28 cellular contexts compared by ENCODE assay signal in genomic region chr10:43041422-43042342, GRCh38. TPM values are rescaled to one million over a fixed set of nuclear protein-coding genes. Genes with fewer than 3 reads are reported as not detected.
A peak's percentile ranks its signal among the peaks of the same experiment; 100 is the strongest.
DNase-seq lines count a peak whose midpoint lies in the region; ATAC-seq, FAIRE-seq and TF ChIP-seq lines count a peak whose summit lies in the region.
"Had no signal": no experiment of that assay in that cellular context is flagged by ENCODE, and none has a peak within 500 bp of the region (broad histone marks: within the 10 kb centered on the region; RNA-seq: fewer than 3 reads in every experiment).

No MANE protein-coding gene starts in this region.

- H3K4me1 Mint-ChIP-seq in Calu3 (ENCODE audit: low read depth, unreplicated experiment): no peaks in the 10 kb centered on the region
- H3K4me1 Mint-ChIP-seq: CD4-positive, CD25-positive, alpha-beta regulatory T cell; stimulated activated memory B cell treated with anti-CD40 and anti-IgM and Interleukin-4, amounts not matched to agents 10 μg/mL and 1 μg/mL and 100 μg/mL, for 72 hours had no signal

- H2BK5ac ChIP-seq in H1 (ENCODE audit: low read depth, low read length) (no peak overlapping the region), neuronal stem cell (ENCODE audit: low read length) (peak overlapping the region; percentile 39)

- H3K4me3 ChIP-seq in right atrium auricular region: no peak overlapping the region
- no peak overlapping the region for H3K4me3 ChIP-seq in H1 (ENCODE audit: extremely low read depth in 1 of 4, insufficient read depth in 2 of 4, low read depth in 3 of 4, low read length in 4 of 4)
- no peak overlapping the region for H3K4me3 ChIP-seq in neuronal stem cell (ENCODE audit: low read length in 2 of 2)
- no peak overlapping the region for H3K4me3 ChIP-seq in aorta (ENCODE audit: low read length in 2 of 2)
- H3K4me3 ChIP-seq: gastroesophageal sphincter, K562, pancreas had no signal

- no peak overlapping the region for H3K4me3 Mint-ChIP-seq in Calu3 (ENCODE audit: low read depth, unreplicated experiment)
- H3K4me3 Mint-ChIP-seq: CD4-positive, CD25-positive, alpha-beta regulatory T cell; dendritic cell treated with granulocyte-macrophage colony-stimulating factor and Interleukin-4, amounts not matched to agents 40 ng/mL and 50 ng/mL, for 4 days; nephron; stimulated activated memory B cell treated with anti-CD40 and anti-IgM and Interleukin-4, amounts not matched to agents 10 μg/mL and 1 μg/mL and 100 μg/mL, for 72 hours had no signal

- FAIRE-seq in H1 (lab: Jason Lieb, UNC): no peak
- FAIRE-seq: D721Med, endometrium, K562, pancreas had no signal

- CTCF ChIA-PET in H1 (lab: Charles Lee; ENCODE audit: partially characterized antibody): interaction anchor here (0.6 to 4.6 kb wide), 15 partner anchors 9 to 176 kb away, joined by 3 to 22 read pairs (median 3); no protein-coding TSS in a partner anchor
- CTCF ChIA-PET in Calu3 (lab: Charles Lee): no interaction called here

- H3K9ac ChIP-seq in H1 (replicated peaks in 1 of 4; ENCODE audit: extremely low read depth in 1 of 4, low read depth in 3 of 4, low read length in 3 of 4): no peak overlapping the region
- H3K9ac ChIP-seq in neuronal stem cell (ENCODE audit: low read depth, low read length, poor library complexity): peak overlapping the region; percentile 44

- no peak overlapping the region for H3K27ac Mint-ChIP-seq in Calu3 (ENCODE audit: unreplicated experiment)
- H3K27ac Mint-ChIP-seq: CD4-positive, CD25-positive, alpha-beta regulatory T cell; dendritic cell treated with granulocyte-macrophage colony-stimulating factor and Interleukin-4, amounts not matched to agents 40 ng/mL and 50 ng/mL, for 4 days; nephron; stimulated activated memory B cell treated with anti-CD40 and anti-IgM and Interleukin-4, amounts not matched to agents 10 μg/mL and 1 μg/mL and 100 μg/mL, for 72 hours had no signal

- TF ChIP-seq RAD21 in H1 (IDR thresholded peaks at IDR 0.05 in 1 of 2, conservative IDR thresholded peaks at IDR 0.05 in 1 of 2; ENCODE audit: low read depth in 2 of 2, low read length in 2 of 2): no peak

- no TSS peak for BruUV-seq in Calu3 (replicated peaks; lab: Mats Ljungman, UMichigan)

- H3K4ac ChIP-seq in H1 (replicated peaks; ENCODE audit: insufficient read length, low read depth, low read length) (no peak overlapping the region), neuronal stem cell (ENCODE audit: low read length) (no peak overlapping the region)

- H2BK15ac ChIP-seq in H1 (ENCODE audit: low read length): peak overlapping the region; percentile 29; the same call in 1 of the 2 replicates
- peak overlapping the region; percentile 37 for H2BK15ac ChIP-seq in neuronal stem cell (ENCODE audit: low read length)

- H3K4me2 ChIP-seq in H1 (ENCODE audit: insufficient read depth in 1 of 2, low read depth in 2 of 2, low read length in 2 of 2) (no peak overlapping the region), neuronal stem cell (ENCODE audit: insufficient read depth, low read length, poor library complexity, severe bottlenecking) (no peak overlapping the region)

- POLR2A ChIA-PET in H1 (lab: Charles Lee; ENCODE audit: partially characterized antibody): no interaction called here

- H3K79me1 ChIP-seq in H1 (ENCODE audit: low read depth, low read length) (no peaks in the 10 kb centered on the region), neuronal stem cell (ENCODE audit: low read depth, low read length) (peaks cover 2% of the 10 kb centered on the region)

- H3K23ac ChIP-seq in H1 (ENCODE audit: insufficient read length): no peak overlapping the region
- H3K23ac ChIP-seq in neuronal stem cell (ENCODE audit: low read depth, low read length, poor library complexity): no peak overlapping the region

- H4K8ac ChIP-seq in H1 (ENCODE audit: extremely low read depth, insufficient read depth, low read length) (no peak overlapping the region), neuronal stem cell (ENCODE audit: low read depth, low read length) (no peak overlapping the region)

- no peaks in the 10 kb centered on the region for H3K36me3 Mint-ChIP-seq in Calu3 (ENCODE audit: insufficient read depth, unreplicated experiment)
- H3K36me3 Mint-ChIP-seq: CD4-positive, CD25-positive, alpha-beta regulatory T cell; stimulated activated memory B cell treated with anti-CD40 and anti-IgM and Interleukin-4, amounts not matched to agents 10 μg/mL and 1 μg/mL and 100 μg/mL, for 72 hours had no signal

- H2BK120ac ChIP-seq in H1 (replicated peaks; ENCODE audit: low read depth, low read length) (no peak overlapping the region), neuronal stem cell (ENCODE audit: low read depth, low read length) (peak overlapping the region; percentile 54)

- TF ChIP-seq POLR2A in H1 (IDR thresholded peaks at IDR 0.05; ENCODE audit: control extremely low read depth in 1 of 2, low read depth in 2 of 2, low read length in 2 of 2): no peak

- no peaks in the 10 kb centered on the region for H3K9me3 Mint-ChIP-seq in Calu3 (ENCODE audit: low read depth, unreplicated experiment)
- H3K9me3 Mint-ChIP-seq: CD4-positive, CD25-positive, alpha-beta regulatory T cell; dendritic cell treated with granulocyte-macrophage colony-stimulating factor and Interleukin-4, amounts not matched to agents 40 ng/mL and 50 ng/mL, for 4 days; nephron; stimulated activated memory B cell treated with anti-CD40 and anti-IgM and Interleukin-4, amounts not matched to agents 10 μg/mL and 1 μg/mL and 100 μg/mL, for 72 hours had no signal

- no peaks in the 10 kb centered on the region for H3K79me2 ChIP-seq in H1 (ENCODE audit: control insufficient read depth in 1 of 2, insufficient read depth in 2 of 2, low read length in 2 of 2)

- H3K27me3 ChIP-seq in right atrium auricular region (no peaks in the 10 kb centered on the region), H1 (replicated peaks in 1 of 4; ENCODE audit: control insufficient read depth in 3 of 4, extremely low read depth in 1 of 4, insufficient read depth in 3 of 4, low read length in 3 of 4) (no peaks in the 10 kb centered on the region), neuronal stem cell (ENCODE audit: control insufficient read depth in 3 of 3, insufficient read depth in 3 of 3, low read depth in 1 of 3, low read length in 3 of 3) (no peaks in the 10 kb centered on the region), aorta (ENCODE audit: control insufficient read depth in 1 of 2, insufficient read depth in 2 of 2, low read length in 1 of 2) (no peaks in the 10 kb centered on the region)
- H3K27me3 ChIP-seq: gastroesophageal sphincter, pancreas had no signal

- H3K36me3 ChIP-seq in right atrium auricular region (no peaks in the 10 kb centered on the region), H1 (ENCODE audit: control insufficient read depth in 2 of 4, insufficient read depth in 4 of 4, low read length in 3 of 4) (no peaks in the 10 kb centered on the region), neuronal stem cell (replicated peaks in 1 of 2; ENCODE audit: control insufficient read depth in 2 of 2, insufficient read depth in 2 of 2, low read length in 2 of 2) (no peaks in the 10 kb centered on the region), aorta (ENCODE audit: control insufficient read depth in 1 of 2, insufficient read depth in 2 of 2, low read length in 1 of 2) (no peaks in the 10 kb centered on the region)
- H3K36me3 ChIP-seq: gastroesophageal sphincter, pancreas had no signal

- peaks cover 39% of the 10 kb centered on the region for H3K27me3 Mint-ChIP-seq in Calu3 (ENCODE audit: unreplicated experiment)
- H3K27me3 Mint-ChIP-seq: CD4-positive, CD25-positive, alpha-beta regulatory T cell; dendritic cell treated with granulocyte-macrophage colony-stimulating factor and Interleukin-4, amounts not matched to agents 40 ng/mL and 50 ng/mL, for 4 days had no signal

- no peak overlapping the region for H3K14ac ChIP-seq in H1 (ENCODE audit: insufficient read length)
- H3K14ac ChIP-seq in neuronal stem cell (ENCODE audit: low read length): peak overlapping the region; percentile 47

- H3K27ac ChIP-seq in right atrium auricular region: no peak overlapping the region
- H3K27ac ChIP-seq in H1 (ENCODE audit: low read depth, low read length): no peak overlapping the region
- no peak overlapping the region for H3K27ac ChIP-seq in neuronal stem cell (replicated peaks; ENCODE audit: low read length)
- H3K27ac ChIP-seq in aorta (ENCODE audit: low read depth in 1 of 2, low read length in 2 of 2): no peak overlapping the region
- H3K27ac ChIP-seq: gastroesophageal sphincter, pancreas, VCaP had no signal

- ATAC-seq in Right ventricle myocardium inferior (no peak), aorta (ENCODE audit: low FRiP score) (no peak)
- ATAC-seq: gastroesophageal sphincter; K562; pancreas; stimulated activated memory B cell treated with anti-CD40 and anti-IgM and Interleukin-4, amounts not matched to agents 10 μg/mL and 1 μg/mL and 100 μg/mL, for 72 hours had no signal

- WGBS in H1 (ENCODE audit: extremely low coverage in 1 of 2, insufficient coverage in 1 of 2, insufficient read length in 1 of 2, insufficient replicate concordance in 2 of 2, low coverage in 1 of 2, low lambda C conversion rate in 2 of 2, missing lambda C conversion rate in 1 of 2), 2 experiments: 85% methylated on average over 7 of the region's 9 CpGs; no CpG with 5 or more reads in 1 of the 2 experiments
- no CpG with 5 or more reads among the region's 9 CpGs for WGBS in neuronal stem cell (ENCODE audit: extremely low coverage in 2 of 2, insufficient read length in 2 of 2, insufficient replicate concordance in 1 of 2), 2 donors
- 79 to 82% methylated on average over 9 of the region's 9 CpGs for WGBS in aorta, 2 donors

- no peak overlapping the region for H4K5ac ChIP-seq in H1 (ENCODE audit: insufficient read length, low read depth, low read length)

- H4K20me1 ChIP-seq in H1 (replicated peaks in 1 of 2; ENCODE audit: control insufficient read depth in 1 of 2, insufficient read depth in 2 of 2, low read length in 2 of 2): no peaks in the 10 kb centered on the region

- H3K18ac ChIP-seq in H1 (ENCODE audit: extremely low read depth, low read length) (no peak overlapping the region), neuronal stem cell (ENCODE audit: low read length) (peak overlapping the region; percentile 59)

- H4K91ac ChIP-seq in H1 (replicated peaks; ENCODE audit: insufficient read length, low read length) (peak overlapping the region; percentile 62), neuronal stem cell (ENCODE audit: low read depth, low read length, poor library complexity) (no peak overlapping the region)

- H3K23me2 ChIP-seq in H1 (ENCODE audit: low read depth, low read length): peaks cover 1% of the 10 kb centered on the region; the same call in 1 of the 2 replicates

- H2AK5ac ChIP-seq in H1 (ENCODE audit: low read depth, low read length) (no peak overlapping the region), neuronal stem cell (ENCODE audit: low read depth, low read length) (peak overlapping the region; percentile 88)

- DNase-seq in right atrium auricular region (ENCODE audit: low spot score) (peak; percentile 34), Right ventricle myocardium inferior (ENCODE audit: missing footprints) (no peak), H1 (ENCODE audit: low read depth in 1 of 2, low spot score in 2 of 2) (peak in 1 of 2 experiments; percentile 33), neuronal stem cell (ENCODE audit: low spot score) (no peak), aorta (peak; percentile 21 to 52), Calu3 (no peak), NCI-H2107 treated with DMSO at 0.1 percent for 48 hours (lab: John Stamatoyannopoulos, UW; ENCODE audit: unreplicated experiment) (no peak)
- DNase-seq: activated CD4-positive, alpha-beta T cell treated with anti-CD3 and anti-CD28 coated beads, Interleukin-2, amount 50 U/mL, for 1 hour; activated naive CD4-positive, alpha-beta T cell treated with anti-CD3 and anti-CD28 coated beads, Interleukin-2, amount 50 U/mL, for 16 hours; CD4-positive, CD25-positive, alpha-beta regulatory T cell; HCEC 1CT; hypothalamus; NCI-H1105; NCI-H2029; NCI-H2227 treated with DMSO at 0.1 percent for 48 hours; NCI-H69; RPMI8226; stimulated activated CD4-positive, alpha-beta T cell treated with anti-CD3 and anti-CD28 coated beads, Interleukin-4, amount 100 ng/mL, for 4 hours had no signal

- H2AFZ ChIP-seq in H1 (ENCODE audit: low read length) (no peak overlapping the region), neuronal stem cell (ENCODE audit: low read length) (no peak overlapping the region)

- H3K9me3 ChIP-seq in right atrium auricular region: no peaks in the 10 kb centered on the region
- H3K9me3 ChIP-seq in H1 (ENCODE audit: insufficient read depth in 2 of 2, low read depth in 1 of 2, low read length in 1 of 2): no peaks in the 10 kb centered on the region
- H3K9me3 ChIP-seq in neuronal stem cell (replicated peaks in 1 of 2; ENCODE audit: control insufficient read depth in 2 of 2, insufficient read depth in 1 of 2, low read depth in 1 of 2, low read length in 2 of 2): no peaks in the 10 kb centered on the region
- H3K9me3 ChIP-seq in aorta (ENCODE audit: control insufficient read depth, low read length): no peaks in the 10 kb centered on the region
- H3K9me3 ChIP-seq: gastroesophageal sphincter, pancreas had no signal

- H3K4me1 ChIP-seq in right atrium auricular region (no peaks in the 10 kb centered on the region), H1 (replicated peaks in 1 of 4; ENCODE audit: control insufficient read depth in 3 of 4, insufficient read depth in 4 of 4, low read length in 3 of 4) (peaks cover 0 to 23% (median 11%) of the 10 kb centered on the region in 4 experiments; a peak in 6 of 7 replicates), neuronal stem cell (ENCODE audit: control insufficient read depth in 2 of 2, insufficient read depth in 1 of 2, low read depth in 1 of 2, low read length in 2 of 2) (peaks cover 2 to 10% of the 10 kb centered on the region in 2 donors), aorta (ENCODE audit: control insufficient read depth in 1 of 2, insufficient read depth in 2 of 2, low read length in 2 of 2) (no peaks in the 10 kb centered on the region)
- H3K4me1 ChIP-seq: gastroesophageal sphincter, pancreas had no signal

- H2BK20ac ChIP-seq in H1 (ENCODE audit: low read length): no peak overlapping the region

- TF ChIP-seq CTCF in right atrium auricular region (IDR thresholded peaks at IDR 0.05): no peak
- TF ChIP-seq CTCF in H1 (IDR thresholded peaks at IDR 0.05; ENCODE audit: control extremely low read depth in 1 of 3, insufficient read depth in 1 of 3, low read depth in 1 of 3, low read length in 3 of 3): no peak
- TF ChIP-seq CTCF in Calu3 (IDR thresholded peaks at IDR 0.05; ENCODE audit: unreplicated experiment): no peak

- H3K56ac ChIP-seq in H1 (replicated peaks; ENCODE audit: insufficient read length, low read depth, low read length): no peak overlapping the region

- no peak for TF ChIP-seq EP300 in H1 (IDR thresholded peaks at IDR 0.05; ENCODE audit: borderline replicate concordance in 1 of 2, low read depth in 2 of 2, low read length in 2 of 2)

- intact Hi-C loops in Right ventricle myocardium inferior (cut with DNase I): no loop called here
- intact Hi-C loops in aorta (cut with DNase I): no loop called here
- intact Hi-C loops in Calu3 (cut with micrococcal nuclease; ENCODE audit: unreplicated experiment): no loop called here

- H2BK12ac ChIP-seq in H1 (ENCODE audit: low read depth, low read length) (peak overlapping the region; percentile 17; the same call in 1 of the 2 replicates), neuronal stem cell (ENCODE audit: low read length) (no peak overlapping the region)

RNA-seq across cellular contexts. Expression of gene RET, which starts 35.2 kb away (rescaled TPM):
- total RNA-seq in right atrium auricular region (under 1 TPM; 0.12 to 0.44 TPM), Right ventricle myocardium inferior (7.7 TPM), aorta (1 to 10 TPM in 1 of 2 donors, under 1 TPM in 1; 0.29 to 2.5 TPM), Calu3 (2022) (0.07 TPM in 1 of 2 replicates, not detected in the other)
- 8.4 TPM in 2 replicates for total RNA-seq in H1 (2021; fragmentation: NEBNext Ultra II Directional; extraction: Animal tissue kit (Norgen Biotek cat#: 25700))
- polyA plus RNA-seq in H1 (2011; rRNA removed) (6.7 and 10.4 TPM in 2 replicates), aorta (under 1 TPM in 1 of 2 donors, not detected in 1; 0.25 TPM)
- 6.4 TPM for polyA plus RNA-seq in H1 (2011; cell fraction: cytosol; rRNA removed)
- polyA plus RNA-seq in H1 (2011; cell fraction: nucleus; rRNA removed): 16.4 TPM
- polyA plus RNA-seq in H1 (2012, experiment 1 of 2): 5.8 to 8.4 TPM (median 8.3 TPM) in 4 replicates
- 5.1 TPM for polyA plus RNA-seq in H1 (2012, experiment 2 of 2)
- polyA plus RNA-seq in H1 (2013, experiment 1 of 2): 8.0 TPM
- 7.6 TPM for polyA plus RNA-seq in H1 (2013, experiment 2 of 2)
- 3.6 and 5.9 TPM in 2 replicates for polyA minus RNA-seq in H1 (2011; rRNA and poly(A)+ RNA removed)
- polyA minus RNA-seq in H1 (2011; cell fraction: cytosol; rRNA and poly(A)+ RNA removed): 7.3 TPM
- 9.4 TPM for polyA minus RNA-seq in H1 (2011; cell fraction: nucleus; rRNA and poly(A)+ RNA removed)
- 2.3 TPM for polyA plus RNA-seq in neuronal stem cell (2013, experiment 1 of 2)
- polyA plus RNA-seq in neuronal stem cell (2013, experiment 2 of 2): 2.2 TPM
- total RNA-seq: HT-29 had no signal
- polyA plus RNA-seq: CD4-positive, CD25-positive, alpha-beta regulatory T cell; K562 had no signal

Comparison
In these comparisons a context has a peak if more than half of its experiments do, and no peak if none do; other contexts are left out.
1. DNase-seq: peak in right atrium auricular region (single experiment) and aorta (2 of 2); none in Right ventricle myocardium inferior (single experiment), neuronal stem cell (single experiment), Calu3 (single experiment) and NCI-H2107 treated with DMSO at 0.1 percent for 48 hours (single experiment).